In the genomic region with DNA sequence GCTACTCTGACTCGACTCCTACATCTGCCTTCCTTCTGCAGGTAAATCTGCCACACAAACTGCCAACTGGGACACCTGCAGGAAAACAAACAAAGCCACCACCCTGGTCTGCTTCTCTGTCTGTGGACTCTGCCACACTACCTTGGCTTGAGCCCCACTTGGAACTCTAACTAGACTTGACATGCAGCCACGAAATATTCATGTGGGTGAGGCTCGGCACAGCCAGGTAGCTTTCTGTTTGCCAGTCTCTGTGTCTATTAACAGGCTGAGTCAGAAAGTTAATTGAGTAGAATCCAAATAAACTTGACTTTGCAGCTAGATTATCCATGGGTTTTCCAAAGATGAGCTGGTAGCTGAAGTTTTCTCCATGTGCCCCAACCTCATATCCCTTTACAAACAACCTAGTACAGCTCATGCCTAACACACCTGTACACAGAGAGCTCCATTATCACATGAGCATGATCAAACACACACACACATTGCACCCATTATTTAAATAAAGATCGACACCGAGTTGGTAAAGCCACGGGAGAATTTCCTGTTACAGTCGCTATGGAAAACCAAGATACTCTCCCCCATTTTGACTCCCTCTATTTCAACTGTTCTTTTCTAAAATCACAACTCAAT, we compare ENCODE assay signal across 13 cellular contexts. TPM values are rescaled to one million over a fixed set of nuclear protein-coding genes. Genes with fewer than 3 reads are reported as not detected.
DNase-seq lines count a peak whose midpoint lies in the region; ATAC-seq and TF ChIP-seq lines count a peak whose summit lies in the region.
"Had no signal": no experiment of that assay in that cellular context is flagged by ENCODE, and none has a peak within 500 bp of the region (broad histone marks: within the 10 kb centered on the region; RNA-seq: fewer than 3 reads in every experiment).

No MANE protein-coding gene starts in this region.

- peak overlapping the region; percentile 2 for H3K9ac ChIP-seq in smooth muscle cell (ENCODE audit: low read depth)

- peaks cover 12% of the 10 kb centered on the region for H3K4me1 ChIP-seq in smooth muscle cell (ENCODE audit: low read depth)

- 82% methylated on average over 7 of the region's 7 CpGs for WGBS in smooth muscle cell (ENCODE audit: low lambda C conversion rate)

- H4K20me1 ChIP-seq in smooth muscle cell (ENCODE audit: low read depth): no peaks in the 10 kb centered on the region

- H3K27me3 ChIP-seq in kidney epithelial cell (ENCODE audit: control insufficient read depth, insufficient read depth, low read length) (no peaks in the 10 kb centered on the region), smooth muscle cell (ENCODE audit: low read depth) (no peaks in the 10 kb centered on the region)

- H3K9me3 ChIP-seq in smooth muscle cell (replicated peaks; ENCODE audit: low read depth): no peaks in the 10 kb centered on the region

- DNase-seq in LoVo (ENCODE audit: low spot score) (peak; percentile 73), kidney epithelial cell (ENCODE audit: low read depth) (no peak), smooth muscle cell (lab: John Stamatoyannopoulos, UW; ENCODE audit: unreplicated experiment) (no peak), NCI-H2196 treated with DMSO at 0.1 percent for 48 hours (lab: John Stamatoyannopoulos, UW; ENCODE audit: unreplicated experiment) (no peak), AG08395 (ENCODE audit: low spot score) (no peak)
- DNase-seq: activated naive CD8-positive, alpha-beta T cell treated with anti-CD3 and anti-CD28 coated beads for 36 hours; dorsolateral prefrontal cortex; head of caudate nucleus; naive thymus-derived CD4-positive, alpha-beta T cell had no signal

- H3K36me3 ChIP-seq in kidney epithelial cell (ENCODE audit: control insufficient read depth, insufficient read depth, low read length) (no peaks in the 10 kb centered on the region), smooth muscle cell (ENCODE audit: low read depth) (no peaks in the 10 kb centered on the region)

- peak overlapping the region; percentile 55 for H3K4me2 ChIP-seq in smooth muscle cell

- H2AFZ ChIP-seq in smooth muscle cell (ENCODE audit: low read depth): no peak overlapping the region

- TF ChIP-seq CTCF in VCaP (conservative IDR thresholded peaks at IDR 0.05) (no peak), kidney epithelial cell (IDR thresholded peaks at IDR 0.05; ENCODE audit: insufficient read depth, low read length, poor library complexity, severe bottlenecking) (no peak), smooth muscle cell (IDR thresholded peaks at IDR 0.05; ENCODE audit: borderline replicate concordance, insufficient read depth, poor library complexity, severe bottlenecking) (no peak)

- H3K79me2 ChIP-seq in smooth muscle cell (ENCODE audit: low read depth): no peaks in the 10 kb centered on the region

- no peaks in the 10 kb centered on the region for H3F3A ChIP-seq in smooth muscle cell (ENCODE audit: low read depth)

- peak overlapping the region; percentile 100 for H3K27ac ChIP-seq in VCaP
- peak overlapping the region; percentile 68 for H3K27ac ChIP-seq in smooth muscle cell (ENCODE audit: low read depth)
- H3K27ac ChIP-seq: dorsolateral prefrontal cortex had no signal

- H3K4me3 ChIP-seq in kidney epithelial cell (ENCODE audit: low read depth, low read length): peak overlapping the region; percentile 12
- peak overlapping the region; percentile 41 for H3K4me3 ChIP-seq in smooth muscle cell
- H3K4me3 ChIP-seq: dorsolateral prefrontal cortex had no signal

- ATAC-seq in GM19463 (IDR thresholded peaks at IDR 0.05; ENCODE audit: unreplicated experiment) (no peak), GM19324 (IDR thresholded peaks at IDR 0.05; ENCODE audit: low FRiP score, unreplicated experiment) (no peak)
- ATAC-seq: naive thymus-derived CD4-positive, alpha-beta T cell had no signal

RNA-seq across cellular contexts. Expression of a gene that starts 0.8 kb away (rescaled TPM):
- 34.1 and 39.8 TPM in 2 replicates for total RNA-seq in kidney epithelial cell
- total RNA-seq in smooth muscle cell: 3.2 and 6.0 TPM in 2 replicates
- polyA plus RNA-seq in smooth muscle cell: 0.14 and 2.7 TPM in 2 replicates
- total RNA-seq: T-helper 1 cell treated with Interleukin-12 subunit alpha and Interleukin-12 subunit beta and Interleukin-4 antibody, amounts not matched to agents 30 ng/mL and 1 ng/mL, for 36 hours had no signal
- polyA plus RNA-seq: naive thymus-derived CD4-positive, alpha-beta T cell had no signal

RNA-seq across cellular contexts. Expression of a gene that starts 19.3 kb away (rescaled TPM):
- total RNA-seq in kidney epithelial cell (7.9 and 8.2 TPM in 2 replicates), smooth muscle cell (31.9 and 37.9 TPM in 2 replicates)
- polyA plus RNA-seq in smooth muscle cell: 3.8 and 5.6 TPM in 2 replicates

RNA-seq across cellular contexts. Expression of a gene that starts 21.3 kb away (rescaled TPM):
- 15.5 and 16.0 TPM in 2 replicates for total RNA-seq in kidney epithelial cell
- total RNA-seq in smooth muscle cell: 9.8 and 15.6 TPM in 2 replicates
- 2.1 and 5.0 TPM in 2 replicates for polyA plus RNA-seq in smooth muscle cell

RNA-seq across cellular contexts. Expression of a gene that starts 56.9 kb away (rescaled TPM):
- total RNA-seq in kidney epithelial cell (not detected in 2 replicates), smooth muscle cell (0.99 and 1.2 TPM in 2 replicates)
- 0.60 and 1.00 TPM in 2 replicates for polyA plus RNA-seq in smooth muscle cell
- total RNA-seq: dorsolateral prefrontal cortex had no signal
